17 cellular contexts compared by ENCODE assay signal in genomic region chr1:2496087-2496622, GRCh38. TPM values are rescaled to one million over a fixed set of nuclear protein-coding genes. Genes with fewer than 3 reads are reported as not detected.
DNase-seq lines count a peak whose midpoint lies in the region; ATAC-seq lines count a peak whose summit lies in the region.
"Had no signal": no experiment of that assay in that cellular context is flagged by ENCODE, and none has a peak within 500 bp of the region (broad histone marks: within the 10 kb centered on the region; RNA-seq: fewer than 3 reads in every experiment).

No MANE protein-coding gene starts in this region.

- no peaks in the 10 kb centered on the region for H3K9me3 Mint-ChIP-seq in natural killer cell treated with Interleukin-12 subunit alpha and Interleukin-12 subunit beta and Interleukin-15 and Interleukin-18, amount 100 ng/mL, for 72 hours
- H3K9me3 Mint-ChIP-seq: activated naive CD4-positive, alpha-beta T cell treated with anti-CD3 and anti-CD28 coated beads, Interleukin-2, amount 50 U/mL, for 72 hours had no signal

- peak overlapping the region; percentile 85 for H3K27ac Mint-ChIP-seq in T-helper 17 cell
- H3K27ac Mint-ChIP-seq in natural killer cell treated with Interleukin-12 subunit alpha and Interleukin-12 subunit beta and Interleukin-15 and Interleukin-18, amount 100 ng/mL, for 72 hours: peak overlapping the region in 1 of 2 donors; percentile 71

- H3K4me3 Mint-ChIP-seq in T-helper 17 cell: peak overlapping the region; percentile 49
- H3K4me3 Mint-ChIP-seq in natural killer cell treated with Interleukin-12 subunit alpha and Interleukin-12 subunit beta and Interleukin-15 and Interleukin-18, amount 100 ng/mL, for 72 hours: no peak overlapping the region

- no peaks in the 10 kb centered on the region for H3K27me3 Mint-ChIP-seq in T-helper 17 cell
- H3K27me3 Mint-ChIP-seq in natural killer cell treated with Interleukin-12 subunit alpha and Interleukin-12 subunit beta and Interleukin-15 and Interleukin-18, amount 100 ng/mL, for 72 hours: no peaks in the 10 kb centered on the region

- ATAC-seq in GM21423 (IDR thresholded peaks at IDR 0.05; ENCODE audit: unreplicated experiment) (peak; percentile 57), T-helper 17 cell (peak; percentile 54), GM19324 (IDR thresholded peaks at IDR 0.05; ENCODE audit: low FRiP score, unreplicated experiment) (no peak)
- peak; percentile 39 to 57 for ATAC-seq in natural killer cell treated with Interleukin-12 subunit alpha and Interleukin-12 subunit beta and Interleukin-15 and Interleukin-18, amount 100 ng/mL, for 72 hours
- ATAC-seq: SK-N-SH treated with all-trans-retinoic acid at 6 μM for 48 hours had no signal

- H3K36me3 Mint-ChIP-seq in T-helper 17 cell (ENCODE audit: low read depth): no peaks in the 10 kb centered on the region
- no peaks in the 10 kb centered on the region for H3K36me3 Mint-ChIP-seq in natural killer cell treated with Interleukin-12 subunit alpha and Interleukin-12 subunit beta and Interleukin-15 and Interleukin-18, amount 100 ng/mL, for 72 hours
- H3K36me3 Mint-ChIP-seq: activated naive CD4-positive, alpha-beta T cell treated with anti-CD3 and anti-CD28 coated beads, Interleukin-2, amount 50 U/mL, for 72 hours had no signal

- DNase-seq in DMS79 treated with DMSO at 0.1 percent for 48 hours (lab: John Stamatoyannopoulos, UW) (peak; percentile 13), DMS79 (lab: John Stamatoyannopoulos, UW) (no peak), T-helper 17 cell (no peak), anterior cingulate cortex (lab: John Stamatoyannopoulos, UW) (no peak), pons (ENCODE audit: low spot score) (no peak)
- DNase-seq in natural killer cell treated with Interleukin-12 subunit alpha and Interleukin-12 subunit beta and Interleukin-15 and Interleukin-18, amount 100 ng/mL, for 72 hours (ENCODE audit: low spot score): no peak
- DNase-seq: 8988T; activated CD4-positive, alpha-beta T cell treated with anti-CD3 and anti-CD28 coated beads for 48 hours; NCI-H1105 treated with DMSO at 0.1 percent for 48 hours; NCI-H748 treated with DMSO at 0.1 percent for 48 hours; retina had no signal

- peaks cover 30% of the 10 kb centered on the region for H3K4me1 Mint-ChIP-seq in T-helper 17 cell
- peaks cover 21 to 25% of the 10 kb centered on the region in 2 donors for H3K4me1 Mint-ChIP-seq in natural killer cell treated with Interleukin-12 subunit alpha and Interleukin-12 subunit beta and Interleukin-15 and Interleukin-18, amount 100 ng/mL, for 72 hours (ENCODE audit: low read depth in 2 of 2)

- H3K9me3 ChIP-seq in T-helper 17 cell (ENCODE audit: control insufficient read depth, low read length, poor library complexity, severe bottlenecking): no peaks in the 10 kb centered on the region

RNA-seq across cellular contexts. Expression of gene PLCH2, which starts 20.1 kb away (rescaled TPM):
- 10 to 100 TPM; 30.0 to 39.3 TPM for total RNA-seq in T-helper 17 cell
- total RNA-seq in natural killer cell treated with Interleukin-12 subunit alpha and Interleukin-12 subunit beta and Interleukin-15 and Interleukin-18, amount 100 ng/mL, for 72 hours: 1 to 10 TPM; 5.5 to 6.9 TPM
- total RNA-seq: Daoy had no signal

RNA-seq across cellular contexts. Expression of gene PANK4, which starts 30.2 kb away (rescaled TPM):
- 10 to 100 TPM; 47.9 to 53.5 TPM for total RNA-seq in T-helper 17 cell
- 10 to 100 TPM; 37.7 to 70.5 TPM for total RNA-seq in natural killer cell treated with Interleukin-12 subunit alpha and Interleukin-12 subunit beta and Interleukin-15 and Interleukin-18, amount 100 ng/mL, for 72 hours

RNA-seq across cellular contexts. Expression of gene HES5, which starts 33.9 kb away (rescaled TPM):
- not detected for total RNA-seq in T-helper 17 cell
- not detected for total RNA-seq in natural killer cell treated with Interleukin-12 subunit alpha and Interleukin-12 subunit beta and Interleukin-15 and Interleukin-18, amount 100 ng/mL, for 72 hours
- total RNA-seq: Daoy, HT1080 had no signal
